Comparison of ENCODE assay signal across 8 cellular contexts in genomic region chr2:26605195-26605968, GRCh38.
DNase-seq lines count a peak whose midpoint lies in the region; ATAC-seq, FAIRE-seq and TF ChIP-seq lines count a peak whose summit lies in the region.

No MANE protein-coding gene starts in this region.

- no peaks in the 10 kb centered on the region for H3K9me3 ChIP-seq in iPS DF 6.9 (ENCODE audit: control insufficient read depth, insufficient read depth, low read length)

- ATAC-seq in HG03196 (IDR thresholded peaks at IDR 0.05; ENCODE audit: unreplicated experiment), result no peak

- no peaks in the 10 kb centered on the region for H3K4me1 ChIP-seq in iPS DF 6.9 (ENCODE audit: control insufficient read depth, insufficient read depth, low read length)

- no peaks in the 10 kb centered on the region for H3K36me3 ChIP-seq in iPS DF 6.9 (ENCODE audit: control insufficient read depth, insufficient read depth, low read length)

- H3K27ac ChIP-seq in HL-60 (replicated peaks) (no peak overlapping the region), iPS DF 6.9 (ENCODE audit: low read length) (no peak overlapping the region)

- H3K27me3 ChIP-seq in HL-60 (ENCODE audit: insufficient read depth, poor library complexity, severe bottlenecking) (no peaks in the 10 kb centered on the region), iPS DF 6.9 (ENCODE audit: control insufficient read depth, insufficient read depth, low read length) (no peaks in the 10 kb centered on the region)

- TF ChIP-seq CTCF in D721Med (IDR thresholded peaks at IDR 0.05; ENCODE audit: insufficient read depth, missing control alignments), result peak; percentile 94
- TF ChIP-seq CTCF in HL-60 (IDR thresholded peaks at IDR 0.05; ENCODE audit: insufficient read depth, low read length), result peak; percentile 69
- TF ChIP-seq CTCF in astrocyte of the spinal cord (IDR thresholded peaks at IDR 0.05; ENCODE audit: low read depth, low read length), result peak; percentile 85

- in situ Hi-C loops in astrocyte of the spinal cord (cut with HindIII; ENCODE audit: low sequenced_read_pairs), result no loop called here

- no CpG with 5 or more reads among the region's 12 CpGs for WGBS in iPS DF 6.9 (ENCODE audit: insufficient coverage, insufficient read length)

- H3K4me3 ChIP-seq in HL-60 (replicated peaks; ENCODE audit: insufficient read depth, low read length), result no peak overlapping the region
- H3K4me3 ChIP-seq in astrocyte of the spinal cord (ENCODE audit: low read depth, low read length), result no peak overlapping the region
- H3K4me3 ChIP-seq in iPS DF 6.9 (ENCODE audit: low read length), result no peak overlapping the region

- FAIRE-seq in D721Med (lab: Jason Lieb, UNC), result peak; percentile 75

- DNase-seq in D721Med (ENCODE audit: insufficient read length, low spot score) (no peak), HL-60 (ENCODE audit: low read depth in 1 of 2, low spot score in 1 of 2) (peak; percentile 38 to 45), OCI-M2 (lab: John Stamatoyannopoulos, UW; ENCODE audit: unreplicated experiment) (peak; percentile 11), astrocyte of the spinal cord (ENCODE audit: low read depth, low spot score) (peak; percentile 35), iPS DF 6.9 (ENCODE audit: low read depth, low spot score) (peak; percentile 78), smooth muscle cell of the brain vasculature (ENCODE audit: low read depth, low spot score) (peak; percentile 17), cortex of kidney (lab: John Stamatoyannopoulos, UW) (no peak)

Comparison
In these comparisons a context has a peak if more than half of its experiments do, and no peak if none do; other contexts are left out.
1. DNase-seq: peak in HL-60 (2 of 2), OCI-M2 (single experiment), astrocyte of the spinal cord (single experiment), iPS DF 6.9 (single experiment) and smooth muscle cell of the brain vasculature (single experiment); none in D721Med (single experiment) and cortex of kidney (single experiment).
2. Peak in every context shown above with its lines, with median percentiles within 50 percentile points of each other: CTCF ChIP-seq.